In the genomic region with DNA sequence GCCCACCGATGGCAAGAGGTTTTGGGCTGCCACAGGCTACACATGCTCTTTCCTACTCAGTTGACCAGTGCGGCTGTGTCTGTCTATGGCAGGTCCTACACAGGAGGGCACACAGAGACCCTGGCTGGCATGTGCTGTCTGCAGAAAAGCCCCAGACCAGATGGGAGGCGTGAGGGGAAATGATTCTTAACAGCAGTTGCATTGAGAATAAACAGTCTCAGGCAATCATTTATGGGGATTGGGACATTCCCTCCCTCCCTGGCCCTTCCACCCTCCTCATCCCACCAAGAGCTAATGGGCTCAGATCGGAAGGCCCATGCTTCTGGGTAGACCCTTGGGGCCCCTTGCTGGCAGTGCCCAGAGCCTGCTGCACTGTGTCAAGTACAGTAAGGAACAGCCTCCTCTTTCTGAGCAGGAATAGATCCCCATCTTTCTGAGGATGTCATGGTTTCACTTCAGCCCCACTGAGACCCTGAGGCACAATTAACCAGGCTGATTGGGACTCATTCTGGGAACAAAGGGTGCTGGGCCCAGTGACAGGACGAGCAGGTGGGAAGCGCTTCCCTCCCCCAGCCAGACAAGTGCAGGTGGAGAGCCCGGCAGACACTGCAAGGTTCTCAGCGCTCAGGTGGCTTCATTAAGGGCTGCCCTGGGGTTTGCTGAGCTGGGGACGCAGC, we compare ENCODE assay signal across 1 cellular context.
A peak's percentile ranks its signal among the peaks of the same experiment; 100 is the strongest.
TF ChIP-seq lines count a peak whose summit lies in the region.

No MANE protein-coding gene starts in this region.

TF ChIP-seq in SK-N-SH, 30 proteins besides CTCF, POLR2A, EP300 and RAD21 (continued from another document):
- TF ChIP-seq, protein P1, sequence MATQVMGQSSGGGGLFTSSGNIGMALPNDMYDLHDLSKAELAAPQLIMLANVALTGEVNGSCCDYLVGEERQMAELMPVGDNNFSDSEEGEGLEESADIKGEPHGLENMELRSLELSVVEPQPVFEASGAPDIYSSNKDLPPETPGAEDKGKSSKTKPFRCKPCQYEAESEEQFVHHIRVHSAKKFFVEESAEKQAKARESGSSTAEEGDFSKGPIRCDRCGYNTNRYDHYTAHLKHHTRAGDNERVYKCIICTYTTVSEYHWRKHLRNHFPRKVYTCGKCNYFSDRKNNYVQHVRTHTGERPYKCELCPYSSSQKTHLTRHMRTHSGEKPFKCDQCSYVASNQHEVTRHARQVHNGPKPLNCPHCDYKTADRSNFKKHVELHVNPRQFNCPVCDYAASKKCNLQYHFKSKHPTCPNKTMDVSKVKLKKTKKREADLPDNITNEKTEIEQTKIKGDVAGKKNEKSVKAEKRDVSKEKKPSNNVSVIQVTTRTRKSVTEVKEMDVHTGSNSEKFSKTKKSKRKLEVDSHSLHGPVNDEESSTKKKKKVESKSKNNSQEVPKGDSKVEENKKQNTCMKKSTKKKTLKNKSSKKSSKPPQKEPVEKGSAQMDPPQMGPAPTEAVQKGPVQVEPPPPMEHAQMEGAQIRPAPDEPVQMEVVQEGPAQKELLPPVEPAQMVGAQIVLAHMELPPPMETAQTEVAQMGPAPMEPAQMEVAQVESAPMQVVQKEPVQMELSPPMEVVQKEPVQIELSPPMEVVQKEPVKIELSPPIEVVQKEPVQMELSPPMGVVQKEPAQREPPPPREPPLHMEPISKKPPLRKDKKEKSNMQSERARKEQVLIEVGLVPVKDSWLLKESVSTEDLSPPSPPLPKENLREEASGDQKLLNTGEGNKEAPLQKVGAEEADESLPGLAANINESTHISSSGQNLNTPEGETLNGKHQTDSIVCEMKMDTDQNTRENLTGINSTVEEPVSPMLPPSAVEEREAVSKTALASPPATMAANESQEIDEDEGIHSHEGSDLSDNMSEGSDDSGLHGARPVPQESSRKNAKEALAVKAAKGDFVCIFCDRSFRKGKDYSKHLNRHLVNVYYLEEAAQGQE (IDR thresholded peaks at IDR 0.05; ENCODE audit: low read depth, low read length), result no peak
- TF ChIP-seq POLR2AphosphoS5 (IDR thresholded peaks at IDR 0.05; ENCODE audit: low read depth, low read length) (no peak), NFIC (IDR thresholded peaks at IDR 0.05; ENCODE audit: borderline replicate concordance) (no peak), SMC3 (IDR thresholded peaks at IDR 0.05; ENCODE audit: low read depth, low read length) (peak; percentile 1; the same call in 1 of the 2 replicates), MXI1 (IDR thresholded peaks at IDR 0.05; ENCODE audit: low read depth, low read length) (peak; percentile 73; the same call in 1 of the 2 replicates), RCOR1 (IDR thresholded peaks at IDR 0.05; ENCODE audit: low read length) (peak; percentile 85), FOXJ3 (CRISPR knock-in tag; IDR thresholded peaks at IDR 0.05) (peak; percentile 73; the same call in 1 of the 2 replicates)
TF ChIP-seq in SK-N-SH: peak in this region for 6.
